13 cellular contexts compared by ENCODE assay signal in genomic region chr9:87543251-87543650, GRCh38.
"Had no signal": no experiment of that assay in that cellular context is flagged by ENCODE, and none has a peak within 500 bp of the region (broad histone marks: within the 10 kb centered on the region; RNA-seq: fewer than 3 reads in every experiment).

No MANE protein-coding gene starts in this region.

- H3K4me1 Mint-ChIP-seq: immature natural killer cell had no signal

- H3K27me3 Mint-ChIP-seq: type B pancreatic cell had no signal

- H3K4me1 ChIP-seq: suprapubic skin had no signal

- DNase-seq: activated effector memory CD4-positive, alpha-beta T cell treated with Interleukin-2 at 50 U/mL for 16 hours; activated T-cell treated with anti-CD3 and anti-CD28 coated beads, Interleukin-2, amount 50 U/mL, for 24 hours; glutamatergic neuron; immature natural killer cell; stimulated activated CD4-positive, alpha-beta T cell treated with anti-CD3 and anti-CD28 coated beads, Interleukin-4, amount 100 ng/mL, for 1 hour; stimulated activated CD8-positive, alpha-beta memory T cell treated with anti-CD3 and anti-CD28 coated beads, Interleukin-4, amount 100 ng/mL, for 48 hours; stimulated activated naive CD8-positive, alpha-beta T cell treated with anti-CD3 and anti-CD28 coated beads, Interleukin-15, Interleukin-2, amounts not matched to agents 100 U/mL and 50 U/mL, for 24 hours had no signal

- H3K36me3 ChIP-seq: suprapubic skin had no signal

- H3K9me3 Mint-ChIP-seq: activated naive CD4-positive, alpha-beta T cell treated with anti-CD3 and anti-CD28 coated beads, Interleukin-2, amount 50 U/mL, for 72 hours; activated T-cell treated with anti-CD3 and anti-CD28 coated beads, Interleukin-2, amount 50 U/mL, for 24 hours; immature natural killer cell; nephron; type B pancreatic cell had no signal

- H3K27me3 ChIP-seq: cardiac muscle cell, suprapubic skin had no signal

- H3K27ac Mint-ChIP-seq: activated naive CD4-positive, alpha-beta T cell treated with anti-CD3 and anti-CD28 coated beads, Interleukin-2, amount 50 U/mL, for 72 hours; activated T-cell treated with anti-CD3 and anti-CD28 coated beads, Interleukin-2, amount 50 U/mL, for 24 hours; immature natural killer cell; nephron; type B pancreatic cell had no signal

- H3K4me3 Mint-ChIP-seq: activated T-cell treated with anti-CD3 and anti-CD28 coated beads, Interleukin-2, amount 50 U/mL, for 24 hours; immature natural killer cell; nephron; type B pancreatic cell had no signal

- H3K4me3 ChIP-seq: cardiac muscle cell, suprapubic skin had no signal

- H3K36me3 Mint-ChIP-seq: activated naive CD4-positive, alpha-beta T cell treated with anti-CD3 and anti-CD28 coated beads, Interleukin-2, amount 50 U/mL, for 72 hours; immature natural killer cell had no signal

- H3K27ac ChIP-seq: cardiac muscle cell, epithelial cell of prostate, suprapubic skin had no signal

- ATAC-seq: activated naive CD4-positive, alpha-beta T cell treated with anti-CD3 and anti-CD28 coated beads, Interleukin-2, amount 50 U/mL, for 72 hours; stimulated activated naive CD8-positive, alpha-beta T cell treated with anti-CD3 and anti-CD28 coated beads, Interleukin-15, Interleukin-2, amounts not matched to agents 100 U/mL and 50 U/mL, for 24 hours had no signal

- H3K9me3 ChIP-seq: suprapubic skin had no signal
